ENCODE assay signal across 8 cellular contexts in genomic region chr10:110226926-110227641, GRCh38. TPM values are rescaled to one million over a fixed set of nuclear protein-coding genes. Genes with fewer than 3 reads are reported as not detected.
DNase-seq lines count a peak whose midpoint lies in the region; ATAC-seq and TF ChIP-seq lines count a peak whose summit lies in the region.

No MANE protein-coding gene starts in this region.

- peak overlapping the region; percentile 76 to 83 for H3K27ac Mint-ChIP-seq in natural killer cell treated with Interleukin-12 subunit alpha and Interleukin-12 subunit beta and Interleukin-15 and Interleukin-18, amount 100 ng/mL, for 72 hours

- peak overlapping the region; percentile 94 for H3K4me3 Mint-ChIP-seq in natural killer cell treated with Interleukin-12 subunit alpha and Interleukin-12 subunit beta and Interleukin-15 and Interleukin-18, amount 100 ng/mL, for 72 hours

- WGBS in testis, 2 donors, result 1% methylated on average over 62 to 65 of the region's 71 CpGs

- no peaks in the 10 kb centered on the region for H3K36me3 Mint-ChIP-seq in natural killer cell treated with Interleukin-12 subunit alpha and Interleukin-12 subunit beta and Interleukin-15 and Interleukin-18, amount 100 ng/mL, for 72 hours

- H3K36me3 ChIP-seq in testis (ENCODE audit: low read depth, missing control alignments), result no peaks in the 10 kb centered on the region

- H3K4me3 ChIP-seq in fibroblast of mammary gland (ENCODE audit: control insufficient read depth, low read depth, low read length) (peak overlapping the region; percentile 77), testis (peak overlapping the region; percentile 76 to 87)

- H3K9me3 Mint-ChIP-seq in natural killer cell treated with Interleukin-12 subunit alpha and Interleukin-12 subunit beta and Interleukin-15 and Interleukin-18, amount 100 ng/mL, for 72 hours, result no peaks in the 10 kb centered on the region

- H3K9me3 ChIP-seq in testis, result no peaks in the 10 kb centered on the region

- H3K27me3 Mint-ChIP-seq in natural killer cell treated with Interleukin-12 subunit alpha and Interleukin-12 subunit beta and Interleukin-15 and Interleukin-18, amount 100 ng/mL, for 72 hours, result peaks cover 16 to 18% of the 10 kb centered on the region in 2 donors

- peaks cover 3% of the 10 kb centered on the region for H3K4me1 ChIP-seq in testis

- peak overlapping the region; percentile 91 to 97 for H3K27ac ChIP-seq in testis

- TF ChIP-seq CTCF in fibroblast of mammary gland (conservative IDR thresholded peaks at IDR 0.05; ENCODE audit: control insufficient read depth, insufficient read depth, low read depth, low read length), result no peak
- no peak for TF ChIP-seq CTCF in testis (IDR thresholded peaks at IDR 0.05)

- intact Hi-C loops in testis (cut with DNase I; ENCODE audit: low total_unique reads), result loop anchor here (10.0 kb wide), 2 partner anchors 48 to 342 kb away; no protein-coding TSS in a partner anchor

- H3K4me1 Mint-ChIP-seq in natural killer cell treated with Interleukin-12 subunit alpha and Interleukin-12 subunit beta and Interleukin-15 and Interleukin-18, amount 100 ng/mL, for 72 hours (ENCODE audit: low read depth in 2 of 2), result peaks cover 19% of the 10 kb centered on the region in 2 donors

- TF ChIP-seq POLR2A in testis (IDR thresholded peaks at IDR 0.05), result no peak

- no peaks in the 10 kb centered on the region for H3K27me3 ChIP-seq in testis

- DNase-seq in AG08395 (ENCODE audit: low spot score), result peak; percentile 75
- DNase-seq in GM19238 (ENCODE audit: insufficient read length, low spot score), result peak; percentile 57
- peak; percentile 51 for DNase-seq in RPMI7951 (ENCODE audit: low read depth)
- DNase-seq in activated T-helper 9 cell treated with anti-CD3 and anti-CD28 coated beads, Interleukin-2, amount 50 U/mL, for 16 hours (ENCODE audit: low read depth), result peak; percentile 70
- DNase-seq in fibroblast of mammary gland (ENCODE audit: low read depth), result no peak
- peak; percentile 67 for DNase-seq in natural killer cell treated with Interleukin-12 subunit alpha and Interleukin-12 subunit beta and Interleukin-15 and Interleukin-18, amount 100 ng/mL, for 72 hours (ENCODE audit: low spot score)
- peak; percentile 69 for DNase-seq in testis

- peak; percentile 41 to 49 for ATAC-seq in natural killer cell treated with Interleukin-12 subunit alpha and Interleukin-12 subunit beta and Interleukin-15 and Interleukin-18, amount 100 ng/mL, for 72 hours
- no peak for ATAC-seq in HG03442 (IDR thresholded peaks at IDR 0.05; ENCODE audit: unreplicated experiment)

RNA-seq across cellular contexts. Expression of gene MXI1, which starts 19.7 kb away (rescaled TPM):
- total RNA-seq in RPMI7951 (2014; rRNA removed; shearing (Covaris generic)), result 9.0 and 11.1 TPM in 2 replicates
- 1 to 10 TPM; 6.4 to 7.3 TPM for total RNA-seq in natural killer cell treated with Interleukin-12 subunit alpha and Interleukin-12 subunit beta and Interleukin-15 and Interleukin-18, amount 100 ng/mL, for 72 hours
- total RNA-seq in testis, result 10 to 100 TPM; 66.8 to 69.1 TPM
- polyA plus RNA-seq in testis (ENCODE audit: insufficient read depth, low read depth, low replicate concordance), result 42.1 TPM
